ENCODE assay signal across 8 cellular contexts in the genomic region with DNA sequence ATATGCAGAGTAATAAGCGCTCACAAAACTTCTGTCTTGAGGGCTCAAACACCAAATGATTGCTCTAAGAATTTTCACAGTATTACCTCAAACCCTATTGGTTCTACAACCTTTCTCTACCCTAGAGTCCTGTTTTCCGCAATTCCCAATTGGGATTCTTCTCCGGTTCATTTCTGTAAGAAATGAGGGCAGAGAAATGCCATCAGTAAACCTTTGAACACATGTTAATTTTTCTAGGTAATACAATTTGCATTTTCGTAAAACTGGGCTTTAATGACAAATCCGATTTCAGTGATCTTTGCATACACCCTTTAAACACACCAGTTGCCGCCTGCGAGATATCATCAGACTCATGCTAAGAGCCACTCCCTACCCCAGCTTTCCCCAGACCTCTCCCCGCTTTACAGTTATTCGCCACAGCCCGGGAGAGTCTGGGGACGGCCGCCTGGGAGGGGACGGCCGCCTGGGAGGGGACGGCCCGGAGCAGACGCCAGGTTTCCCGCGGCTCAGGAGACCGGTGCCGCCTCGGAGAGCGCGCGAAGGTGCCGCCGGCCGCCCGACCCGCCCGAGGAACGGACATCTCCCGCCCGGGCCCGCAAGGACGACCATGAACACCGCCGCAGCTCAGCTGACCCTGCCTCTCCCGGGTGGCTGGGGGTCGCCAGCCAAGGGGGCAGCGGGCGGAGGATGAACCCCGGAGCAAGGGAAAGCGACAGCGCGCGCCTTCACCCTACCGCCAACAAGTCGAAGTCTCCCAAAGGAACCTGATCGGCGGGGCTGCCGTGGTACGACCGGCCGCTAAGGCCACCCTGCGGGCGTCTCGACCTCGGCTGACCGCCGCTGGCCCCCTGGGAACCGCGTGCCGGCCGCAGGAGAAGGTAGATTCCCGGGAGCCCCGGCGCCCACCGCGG. TPM values are rescaled to one million over a fixed set of nuclear protein-coding genes. Genes with fewer than 3 reads are reported as not detected.
DNase-seq lines count a peak whose midpoint lies in the region; ATAC-seq and TF ChIP-seq lines count a peak whose summit lies in the region.

No MANE protein-coding gene starts in this region.

- H3K9me3 ChIP-seq in CD8-positive, alpha-beta memory T cell (ENCODE audit: low read length) = no peaks in the 10 kb centered on the region

- ATAC-seq in GM18868 (IDR thresholded peaks at IDR 0.05; ENCODE audit: unreplicated experiment) (peak; percentile 36), HG03060 (IDR thresholded peaks at IDR 0.05; ENCODE audit: low read depth, unreplicated experiment) (peak; percentile 22)

- peaks cover 26 to 45% (median 42%) of the 10 kb centered on the region in 3 donors for H3K4me1 Mint-ChIP-seq in CD8-positive, alpha-beta memory T cell
- peaks cover 15% of the 10 kb centered on the region for H3K4me1 Mint-ChIP-seq in glutamatergic neuron (ENCODE audit: low read depth, unreplicated experiment)
- peaks cover 45% of the 10 kb centered on the region for H3K4me1 Mint-ChIP-seq in osteocyte (ENCODE audit: unreplicated experiment)

- H3K4me1 ChIP-seq in CD8-positive, alpha-beta memory T cell (ENCODE audit: insufficient read depth, low read length) = peaks cover 12% of the 10 kb centered on the region

- H3K4me3 Mint-ChIP-seq in CD8-positive, alpha-beta memory T cell = peak overlapping the region; percentile 86 to 96 (median 94)
- H3K4me3 Mint-ChIP-seq in glutamatergic neuron (ENCODE audit: unreplicated experiment) (peak overlapping the region; percentile 96), osteocyte (ENCODE audit: unreplicated experiment) (peak overlapping the region; percentile 95)

- POLR2A ChIA-PET in CD8-positive, alpha-beta memory T cell (lab: Charles Lee) = no interaction called here

- DNase-seq in CD8-positive, alpha-beta memory T cell = peak in 2 of 5 donors; percentile 28 to 59
- DNase-seq in NCI-H510A treated with DMSO at 0.1 percent for 48 hours (lab: John Stamatoyannopoulos, UW) (peak; percentile 34), glutamatergic neuron (peak; percentile 68), osteocyte (ENCODE audit: extremely low spot score, unreplicated experiment) (peak; percentile 85), amniotic stem cell (lab: John Stamatoyannopoulos, UW) (no peak)
- DNase-seq in activated naive CD4-positive, alpha-beta T cell treated with Interleukin-2 at 50 U/mL for 16 hours = peak; percentile 49

- no peaks in the 10 kb centered on the region for H3K36me3 ChIP-seq in CD8-positive, alpha-beta memory T cell (ENCODE audit: insufficient read depth, low read length)

- CTCF ChIA-PET in CD8-positive, alpha-beta memory T cell (lab: Charles Lee) = interaction anchor here (1.3 to 1.5 kb wide), 2 partner anchors 14 to 81 kb away, joined by 3 to 4 read pairs; no protein-coding TSS in a partner anchor

- peak overlapping the region; percentile 95 for H3K27ac ChIP-seq in CD8-positive, alpha-beta memory T cell (ENCODE audit: low read depth, low read length)

- peak overlapping the region; percentile 84 for H3K4me3 ChIP-seq in CD8-positive, alpha-beta memory T cell (ENCODE audit: low read length)

- peaks cover 0 to 2% (median 0%) of the 10 kb centered on the region in 3 donors for H3K36me3 Mint-ChIP-seq in CD8-positive, alpha-beta memory T cell
- H3K36me3 Mint-ChIP-seq in glutamatergic neuron (ENCODE audit: unreplicated experiment) (no peaks in the 10 kb centered on the region), osteocyte (ENCODE audit: unreplicated experiment) (no peaks in the 10 kb centered on the region)

- H3K9me3 Mint-ChIP-seq in CD8-positive, alpha-beta memory T cell = no peaks in the 10 kb centered on the region
- H3K9me3 Mint-ChIP-seq in glutamatergic neuron (ENCODE audit: unreplicated experiment) = peaks cover 7% of the 10 kb centered on the region
- H3K9me3 Mint-ChIP-seq in osteocyte (ENCODE audit: unreplicated experiment) = no peaks in the 10 kb centered on the region

- no peaks in the 10 kb centered on the region for H3K27me3 ChIP-seq in CD8-positive, alpha-beta memory T cell (ENCODE audit: insufficient read depth, low read length, poor library complexity, severe bottlenecking)

- TF ChIP-seq CTCF in glutamatergic neuron (IDR thresholded peaks at IDR 0.05; ENCODE audit: partially characterized antibody, unreplicated experiment) = no peak
- no peak for TF ChIP-seq CTCF in osteocyte (IDR thresholded peaks at IDR 0.05)

- H3K27me3 Mint-ChIP-seq in CD8-positive, alpha-beta memory T cell = peaks cover 0 to 3% of the 10 kb centered on the region in 2 donors
- peaks cover 3% of the 10 kb centered on the region for H3K27me3 Mint-ChIP-seq in glutamatergic neuron (ENCODE audit: unreplicated experiment)
- H3K27me3 Mint-ChIP-seq in osteocyte (ENCODE audit: unreplicated experiment) = no peaks in the 10 kb centered on the region

- H3K27ac Mint-ChIP-seq in CD8-positive, alpha-beta memory T cell = peak overlapping the region; percentile 87 to 99 (median 94)
- peak overlapping the region; percentile 96 for H3K27ac Mint-ChIP-seq in glutamatergic neuron (ENCODE audit: unreplicated experiment)
- H3K27ac Mint-ChIP-seq in osteocyte (ENCODE audit: unreplicated experiment) = peak overlapping the region; percentile 99

RNA-seq across cellular contexts. Expression of a gene that starts 0.5 kb away (rescaled TPM):
- 10 to 100 TPM; 23.7 to 25.7 TPM for total RNA-seq in CD8-positive, alpha-beta memory T cell
- 15.8 TPM for polyA plus RNA-seq in CD8-positive, alpha-beta memory T cell
- total RNA-seq in glutamatergic neuron (ENCODE audit: unreplicated experiment) (61.4 TPM), osteocyte (21.3 and 22.5 TPM in 2 replicates)

RNA-seq across cellular contexts. Expression of a gene that starts 0.8 kb away (rescaled TPM):
- 10 to 100 TPM; 23.6 to 28.8 TPM for total RNA-seq in CD8-positive, alpha-beta memory T cell
- polyA plus RNA-seq in CD8-positive, alpha-beta memory T cell = 0.31 TPM
- total RNA-seq in glutamatergic neuron (ENCODE audit: unreplicated experiment) (44.4 TPM), osteocyte (5.5 and 11.0 TPM in 2 replicates)
